11 cellular contexts compared by ENCODE assay signal in the genomic region with DNA sequence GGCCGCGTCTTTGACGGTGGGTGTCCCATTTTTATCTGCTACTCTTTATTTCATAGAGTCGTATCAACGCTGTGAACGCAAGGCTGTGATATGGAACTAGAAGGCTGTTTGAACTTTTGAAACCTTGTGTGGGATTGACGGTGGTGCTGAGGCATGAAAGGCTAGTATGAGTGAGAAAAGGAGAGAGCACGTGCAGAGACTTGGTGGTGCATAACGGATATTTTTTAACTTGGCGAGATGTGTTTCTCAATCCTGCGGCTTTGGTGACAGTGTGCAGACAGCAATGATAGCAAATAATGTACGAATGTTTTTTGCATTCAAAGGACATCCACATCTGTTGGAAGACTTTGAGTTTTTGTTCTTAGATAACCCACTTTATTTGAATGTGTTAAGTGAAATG. TPM values are rescaled to one million over a fixed set of nuclear protein-coding genes. Genes with fewer than 3 reads are reported as not detected.
A peak's percentile ranks its signal among the peaks of the same experiment; 100 is the strongest.
DNase-seq lines count a peak whose midpoint lies in the region; ATAC-seq and TF ChIP-seq lines count a peak whose summit lies in the region.
"Had no signal": no experiment of that assay in that cellular context is flagged by ENCODE, and none has a peak within 500 bp of the region (broad histone marks: within the 10 kb centered on the region; RNA-seq: fewer than 3 reads in every experiment).

No MANE protein-coding gene starts in this region.

- no peak overlapping the region for H3K27ac Mint-ChIP-seq in CD4-positive, CD25-positive, alpha-beta regulatory T cell
- H3K27ac Mint-ChIP-seq in Caco-2 (ENCODE audit: unreplicated experiment) (no peak overlapping the region), mesothelial cell of epicardium (no peak overlapping the region)
- H3K27ac Mint-ChIP-seq: H9 had no signal

- H3K27ac ChIP-seq in CD4-positive, CD25-positive, alpha-beta regulatory T cell (ENCODE audit: insufficient read depth, low read length, poor library complexity, severe bottlenecking): no peak overlapping the region

- no TSS peak for BruUV-seq in Caco-2 (replicated peaks; lab: Mats Ljungman, UMichigan)

- peaks cover 0 to 3% (median 1%) of the 10 kb centered on the region in 7 donors for H3K9me3 Mint-ChIP-seq in CD4-positive, CD25-positive, alpha-beta regulatory T cell
- H3K9me3 Mint-ChIP-seq in Caco-2 (ENCODE audit: unreplicated experiment) (no peaks in the 10 kb centered on the region), mesothelial cell of epicardium (no peaks in the 10 kb centered on the region)

- peaks cover 14% of the 10 kb centered on the region for H3K4me1 ChIP-seq in CD4-positive, CD25-positive, alpha-beta regulatory T cell (ENCODE audit: control insufficient read depth, insufficient read depth, low read length, poor library complexity, severe bottlenecking)
- no peaks in the 10 kb centered on the region for H3K4me1 ChIP-seq in Caco-2

- CTCF ChIA-PET in Caco-2 (lab: Charles Lee): no interaction called here

- no peak overlapping the region for H3K4me3 ChIP-seq in CD4-positive, CD25-positive, alpha-beta regulatory T cell (ENCODE audit: low read depth, low read length)
- H3K4me3 ChIP-seq in Caco-2 (ENCODE audit: low read depth, low read length): no peak overlapping the region

- H3K4me3 Mint-ChIP-seq in CD4-positive, CD25-positive, alpha-beta regulatory T cell: peak overlapping the region; percentile 60 to 77 (median 71)
- H3K4me3 Mint-ChIP-seq in Caco-2 (ENCODE audit: unreplicated experiment) (peak overlapping the region; percentile 70), mesothelial cell of epicardium (peak overlapping the region; percentile 51)

- intact Hi-C loops in Caco-2 (cut with micrococcal nuclease; ENCODE audit: unreplicated experiment): loop anchor here (1.0 kb wide), 1 partner anchor 30 kb away; the partner anchor contains the start of gene ILKAP

- TF ChIP-seq CTCF in Caco-2 (IDR thresholded peaks at IDR 0.05; ENCODE audit: insufficient read depth in 1 of 2, low read depth in 1 of 2, low read length in 1 of 2, severe bottlenecking in 1 of 2, unreplicated experiment in 1 of 2) (no peak), mesothelial cell of epicardium (IDR thresholded peaks at IDR 0.05; ENCODE audit: unreplicated experiment) (no peak)

- peaks cover 12% of the 10 kb centered on the region for H3K27me3 ChIP-seq in CD4-positive, CD25-positive, alpha-beta regulatory T cell (ENCODE audit: control insufficient read depth, insufficient read depth, low read length)
- no peaks in the 10 kb centered on the region for H3K27me3 ChIP-seq in Caco-2 (replicated peaks; ENCODE audit: control insufficient read depth, insufficient read depth, low read length)

- H3K36me3 Mint-ChIP-seq in CD4-positive, CD25-positive, alpha-beta regulatory T cell: peaks cover 4% of the 10 kb centered on the region
- H3K36me3 Mint-ChIP-seq in Caco-2 (ENCODE audit: insufficient read depth, unreplicated experiment): no peaks in the 10 kb centered on the region
- no peaks in the 10 kb centered on the region for H3K36me3 Mint-ChIP-seq in mesothelial cell of epicardium

- H3K9me3 ChIP-seq in CD4-positive, CD25-positive, alpha-beta regulatory T cell (ENCODE audit: control insufficient read depth in 2 of 2, low read length in 2 of 2): no peaks in the 10 kb centered on the region
- no peaks in the 10 kb centered on the region for H3K9me3 ChIP-seq in Caco-2
- H3K9me3 ChIP-seq: heart left ventricle, lower lobe of right lung had no signal

- H3K4me1 Mint-ChIP-seq in CD4-positive, CD25-positive, alpha-beta regulatory T cell: peaks cover 8 to 27% (median 14%) of the 10 kb centered on the region in 4 donors
- H3K4me1 Mint-ChIP-seq in Caco-2 (ENCODE audit: low read depth, unreplicated experiment) (no peaks in the 10 kb centered on the region), mesothelial cell of epicardium (peaks cover 21% of the 10 kb centered on the region)

- H3K36me3 ChIP-seq in CD4-positive, CD25-positive, alpha-beta regulatory T cell (ENCODE audit: control insufficient read depth, insufficient read depth, low read length): no peaks in the 10 kb centered on the region
- no peaks in the 10 kb centered on the region for H3K36me3 ChIP-seq in Caco-2 (ENCODE audit: control insufficient read depth, insufficient read depth, low read length)
- H3K36me3 ChIP-seq: heart left ventricle, lower lobe of right lung had no signal

- POLR2A ChIA-PET in Caco-2 (lab: Charles Lee): no interaction called here

- ATAC-seq in CD4-positive, CD25-positive, alpha-beta regulatory T cell (ENCODE audit: low read depth in 2 of 2): no peak

- no peak for DNase-seq in CD4-positive, CD25-positive, alpha-beta regulatory T cell
- no peak for DNase-seq in Caco-2
- DNase-seq in SIG-M5 treated with dmso at 0.1 percent for 504 hours (lab: John Stamatoyannopoulos, UW; ENCODE audit: unreplicated experiment): peak; percentile 85
- no peak for DNase-seq in mesothelial cell of epicardium (ENCODE audit: low spot score in 2 of 2, unreplicated experiment in 2 of 2)
- no peak for DNase-seq in NCI-H1694 treated with DMSO at 0.1 percent for 48 hours (lab: John Stamatoyannopoulos, UW)
- no peak for DNase-seq in NCI-H2171 treated with DMSO at 0.1 percent for 48 hours (lab: John Stamatoyannopoulos, UW)
- DNase-seq in activated CD4-positive, CD25-positive, alpha-beta regulatory T cell treated with anti-CD3 and anti-CD28 coated beads, Interleukin-2, amount 50 U/mL, for 72 hours: no peak
- DNase-seq: NCI-H2107 had no signal

- H3K27me3 Mint-ChIP-seq in CD4-positive, CD25-positive, alpha-beta regulatory T cell: peaks cover 52% of the 10 kb centered on the region
- H3K27me3 Mint-ChIP-seq in Caco-2 (ENCODE audit: insufficient read depth, unreplicated experiment): no peaks in the 10 kb centered on the region
- peaks cover 45% of the 10 kb centered on the region for H3K27me3 Mint-ChIP-seq in mesothelial cell of epicardium (ENCODE audit: low read depth)

RNA-seq across cellular contexts. Expression of gene HES6, which starts 6.2 kb away (rescaled TPM):
- total RNA-seq in CD4-positive, CD25-positive, alpha-beta regulatory T cell: 1.5 TPM
- 1 to 10 TPM; 2.1 to 3.9 (median 2.5) TPM for polyA plus RNA-seq in CD4-positive, CD25-positive, alpha-beta regulatory T cell
- total RNA-seq in Caco-2 (2022) (21.2 and 22.1 TPM in 2 replicates), mesothelial cell of epicardium (4.2 to 5.1 TPM (median 4.3 TPM) in 3 replicates)

RNA-seq across cellular contexts. Expression of gene ILKAP, which starts 30.1 kb away (rescaled TPM):
- total RNA-seq in CD4-positive, CD25-positive, alpha-beta regulatory T cell: 122 TPM
- polyA plus RNA-seq in CD4-positive, CD25-positive, alpha-beta regulatory T cell: 10 to 100 TPM; 39.7 to 52.4 (median 49.2) TPM
- total RNA-seq in Caco-2 (2022) (31.6 and 32.2 TPM in 2 replicates), mesothelial cell of epicardium (48.6 to 54.0 TPM (median 50.8 TPM) in 3 replicates)

RNA-seq across cellular contexts. Expression of gene PER2, which starts 54.8 kb away (rescaled TPM):
- 29.7 TPM for total RNA-seq in CD4-positive, CD25-positive, alpha-beta regulatory T cell
- 1 to 10 TPM; 1.8 to 5.0 (median 3.3) TPM for polyA plus RNA-seq in CD4-positive, CD25-positive, alpha-beta regulatory T cell
- total RNA-seq in Caco-2 (2022) (12.2 and 12.5 TPM in 2 replicates), mesothelial cell of epicardium (11.4 to 12.7 TPM (median 11.7 TPM) in 3 replicates)
